In genomic region chr2:54903736-54904554, GRCh38 we compare ENCODE assay signal across 8 cellular contexts.
DNase-seq lines count a peak whose midpoint lies in the region; ATAC-seq lines count a peak whose summit lies in the region.

No MANE protein-coding gene starts in this region.

- ATAC-seq in GM21529 (IDR thresholded peaks at IDR 0.05; ENCODE audit: unreplicated experiment) (no peak), GM21423 (IDR thresholded peaks at IDR 0.05; ENCODE audit: unreplicated experiment) (no peak)

- DNase-seq in COLO829 (ENCODE audit: low spot score) (peak; percentile 92), NOMO-1 (lab: John Stamatoyannopoulos, UW; ENCODE audit: unreplicated experiment in 2 of 2) (peak; percentile 67 to 88), activated T-cell treated with anti-CD3 and anti-CD28 coated beads for 1 hour (ENCODE audit: low read depth) (peak; percentile 30), fibroblast of the conjunctiva (ENCODE audit: low read depth) (peak; percentile 92), mesenteric fat pad (ENCODE audit: low spot score) (no peak)
- DNase-seq in stimulated activated CD4-positive, alpha-beta T cell treated with anti-CD3 and anti-CD28 coated beads, Interleukin-2, amount 100 ng/mL, for 24 hours = peak; percentile 60 to 61
